Comparison of ENCODE assay signal across 13 cellular contexts in the genomic region with DNA sequence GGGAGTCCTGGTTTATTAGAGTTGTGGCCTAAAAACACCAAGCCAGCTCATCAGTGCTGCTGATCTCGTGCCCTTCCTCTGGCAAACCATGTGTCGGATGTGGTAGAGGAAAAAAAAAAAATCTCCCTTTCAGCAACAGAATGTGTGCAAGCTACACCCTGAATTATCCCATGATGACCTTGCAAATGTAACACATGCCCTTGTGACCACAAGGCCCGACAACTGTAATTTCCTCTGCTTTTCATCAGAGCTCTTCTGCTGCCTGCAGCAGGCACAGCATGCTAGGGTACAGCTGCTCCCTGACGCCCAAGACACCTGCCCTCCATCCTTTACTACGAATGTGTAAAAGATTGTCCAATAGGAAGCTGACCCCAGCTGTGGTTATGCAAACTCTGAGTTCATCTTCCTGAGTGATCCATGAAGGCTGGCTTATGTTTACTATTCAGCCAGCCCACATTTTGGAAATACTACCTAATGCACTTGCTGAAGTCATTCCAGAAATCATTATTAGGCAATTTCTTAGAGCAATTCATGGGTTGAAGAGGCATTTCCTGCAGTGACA. TPM values are rescaled to one million over a fixed set of nuclear protein-coding genes. Genes with fewer than 3 reads are reported as not detected.
DNase-seq lines count a peak whose midpoint lies in the region; ATAC-seq and TF ChIP-seq lines count a peak whose summit lies in the region.
"Had no signal": no experiment of that assay in that cellular context is flagged by ENCODE, and none has a peak within 500 bp of the region (broad histone marks: within the 10 kb centered on the region; RNA-seq: fewer than 3 reads in every experiment).

No MANE protein-coding gene starts in this region.

- no peak overlapping the region for H3K4me3 Mint-ChIP-seq in activated naive CD4-positive, alpha-beta T cell treated with anti-CD3 and anti-CD28 coated beads, Interleukin-2, amount 50 U/mL, for 24 hours
- H3K4me3 Mint-ChIP-seq: activated naive CD8-positive, alpha-beta T cell treated with anti-CD3 and anti-CD28 coated beads, Interleukin-2, amount 10 ng/mL, durations not matched to agents 7 days and 5 days; neural crest cell had no signal

- BruUV-seq in PC-3 (replicated peaks; lab: Mats Ljungman, UMichigan), result no TSS peak

- H3K4me1 ChIP-seq in PC-3 (ENCODE audit: insufficient read depth, low read length) (peaks cover 25% of the 10 kb centered on the region), tibial nerve (peaks cover 0 to 6% (median 0%) of the 10 kb centered on the region in 4 donors)
- H3K4me1 ChIP-seq: BE2C, gastrocnemius medialis had no signal

- no peaks in the 10 kb centered on the region for H3K79me2 ChIP-seq in PC-3 (ENCODE audit: low read length)

- TF ChIP-seq CTCF in PC-3 (conservative IDR thresholded peaks at IDR 0.05; ENCODE audit: low read depth, low read length) (no peak), tibial nerve (IDR thresholded peaks at IDR 0.05) (no peak)

- H3K27ac ChIP-seq in PC-3 (ENCODE audit: low read length), result peak overlapping the region; percentile 62
- H3K27ac ChIP-seq in tibial nerve, result peak overlapping the region in 2 of 4 donors; percentile 20 to 24
- H3K27ac ChIP-seq: gastrocnemius medialis had no signal

- H3K27me3 ChIP-seq in PC-3 (ENCODE audit: low read length) (no peaks in the 10 kb centered on the region), tibial nerve (no peaks in the 10 kb centered on the region)
- H3K27me3 ChIP-seq: BE2C, gastrocnemius medialis had no signal

- H3K4me3 ChIP-seq in PC-3 (ENCODE audit: low read length) (no peak overlapping the region), tibial nerve (no peak overlapping the region)
- H3K4me3 ChIP-seq: gastrocnemius medialis had no signal

- H3K4me1 Mint-ChIP-seq in activated naive CD4-positive, alpha-beta T cell treated with anti-CD3 and anti-CD28 coated beads, Interleukin-2, amount 50 U/mL, for 24 hours, result no peaks in the 10 kb centered on the region
- H3K4me1 Mint-ChIP-seq: neural crest cell had no signal

- H3K36me3 ChIP-seq in PC-3 (ENCODE audit: low read depth, low read length) (no peaks in the 10 kb centered on the region), tibial nerve (no peaks in the 10 kb centered on the region)
- H3K36me3 ChIP-seq: BE2C, gastrocnemius medialis had no signal

- H3K27me3 Mint-ChIP-seq in activated naive CD4-positive, alpha-beta T cell treated with anti-CD3 and anti-CD28 coated beads, Interleukin-2, amount 50 U/mL, for 24 hours, result no peaks in the 10 kb centered on the region
- H3K27me3 Mint-ChIP-seq: activated naive CD8-positive, alpha-beta T cell treated with anti-CD3 and anti-CD28 coated beads, Interleukin-2, amount 10 ng/mL, durations not matched to agents 7 days and 5 days had no signal

- TF ChIP-seq POLR2A in tibial nerve (IDR thresholded peaks at IDR 0.05), result no peak

- DNase-seq in activated naive CD4-positive, alpha-beta T cell treated with anti-CD3 and anti-CD28 coated beads, Interleukin-2, amount 50 U/mL, for 16 hours, result no peak
- DNase-seq in PC-3 (peak; percentile 54), fibroblast of peridontal ligament (ENCODE audit: extremely low read depth) (peak; percentile 93), tibial nerve (ENCODE audit: low spot score in 2 of 2) (peak in 1 of 2 donors; percentile 22), activated gamma-delta T cell treated with Interleukin-2 at 50 U/mL for 16 hours (no peak)
- DNase-seq: activated naive CD8-positive, alpha-beta T cell treated with anti-CD3 and anti-CD28 coated beads, Interleukin-2, amount 10 ng/mL, durations not matched to agents 7 days and 5 days; BE2C; gastrocnemius medialis had no signal

- H3K36me3 Mint-ChIP-seq in activated naive CD4-positive, alpha-beta T cell treated with anti-CD3 and anti-CD28 coated beads, Interleukin-2, amount 50 U/mL, for 24 hours, result no peaks in the 10 kb centered on the region
- H3K36me3 Mint-ChIP-seq: activated naive CD8-positive, alpha-beta T cell treated with anti-CD3 and anti-CD28 coated beads, Interleukin-2, amount 10 ng/mL, durations not matched to agents 7 days and 5 days had no signal

- WGBS in tibial nerve, 2 donors, result 38 to 47% methylated on average over 5 of the region's 5 CpGs

- H3K4me2 ChIP-seq in PC-3 (ENCODE audit: low read length), result peak overlapping the region; percentile 20; the same call in 1 of the 2 replicates

- no peak overlapping the region for H2AFZ ChIP-seq in PC-3 (ENCODE audit: low read length)

- intact Hi-C loops in PC-3 (cut with micrococcal nuclease), result no loop called here

- no peaks in the 10 kb centered on the region for H3F3A ChIP-seq in PC-3 (ENCODE audit: low read length, unreplicated experiment)

- no peaks in the 10 kb centered on the region for H3K9me2 ChIP-seq in PC-3 (replicated peaks; ENCODE audit: low read length)

- TF ChIP-seq EP300 in tibial nerve (IDR thresholded peaks at IDR 0.05), result peak; percentile 20 to 75

- peak overlapping the region; percentile 11 for H3K27ac Mint-ChIP-seq in activated naive CD4-positive, alpha-beta T cell treated with anti-CD3 and anti-CD28 coated beads, Interleukin-2, amount 50 U/mL, for 24 hours
- H3K27ac Mint-ChIP-seq: activated naive CD8-positive, alpha-beta T cell treated with anti-CD3 and anti-CD28 coated beads, Interleukin-2, amount 10 ng/mL, durations not matched to agents 7 days and 5 days had no signal

- H4K20me1 ChIP-seq in PC-3 (ENCODE audit: low read length), result no peaks in the 10 kb centered on the region

- H3K9ac ChIP-seq in PC-3 (ENCODE audit: low read length), result no peak overlapping the region

- CTCF ChIA-PET in PC-3 (lab: Charles Lee), result interaction anchor here (0.6 kb wide), 1 partner anchor 14 kb away, joined by 3 read pairs; no protein-coding TSS in a partner anchor

- peaks cover 15% of the 10 kb centered on the region for H3K9me3 Mint-ChIP-seq in activated naive CD4-positive, alpha-beta T cell treated with anti-CD3 and anti-CD28 coated beads, Interleukin-2, amount 50 U/mL, for 24 hours

- POLR2A ChIA-PET in PC-3 (lab: Charles Lee; ENCODE audit: unreplicated experiment), result interaction anchor here (0.6 kb wide), 1 partner anchor 179 kb away, joined by 4 read pairs; no protein-coding TSS in a partner anchor

- ATAC-seq in PC-3 (peak; percentile 60), GM19351 (IDR thresholded peaks at IDR 0.05; ENCODE audit: unreplicated experiment) (no peak), GM18861 (IDR thresholded peaks at IDR 0.05; ENCODE audit: unreplicated experiment) (no peak)
- ATAC-seq: gastrocnemius medialis had no signal

- H3K9me3 ChIP-seq in PC-3 (ENCODE audit: low read length) (no peaks in the 10 kb centered on the region), tibial nerve (no peaks in the 10 kb centered on the region)
- H3K9me3 ChIP-seq: BE2C, gastrocnemius medialis had no signal

RNA-seq across cellular contexts. Expression of a gene that starts 14.6 kb away (rescaled TPM):
- total RNA-seq in PC-3 (2014; rRNA removed) (11.7 TPM in 2 replicates), tibial nerve (10 to 100 TPM; 69.9 to 89.6 (median 88.4) TPM)
- total RNA-seq: activated naive CD8-positive, alpha-beta T cell treated with anti-CD3 and anti-CD28 coated beads, Interleukin-2, amount 10 ng/mL, durations not matched to agents 7 days and 5 days; MCF 10A had no signal

Comparison
In these comparisons a context has a peak if more than half of its experiments do, and no peak if none do; other contexts are left out.
1. DNase-seq: peak in PC-3 (single experiment) and fibroblast of peridontal ligament (single experiment); none in activated naive CD4-positive, alpha-beta T cell treated with anti-CD3 and anti-CD28 coated beads, Interleukin-2, amount 50 U/mL, for 16 hours (single experiment) and activated gamma-delta T cell treated with Interleukin-2 at 50 U/mL for 16 hours (single experiment).